In genomic region chr11:61832758-61833157, GRCh38 we compare ENCODE assay signal across 13 cellular contexts. TPM values are rescaled to one million over a fixed set of nuclear protein-coding genes. Genes with fewer than 3 reads are reported as not detected.
A peak's percentile ranks its signal among the peaks of the same experiment; 100 is the strongest.
DNase-seq lines count a peak whose midpoint lies in the region; ATAC-seq and TF ChIP-seq lines count a peak whose summit lies in the region.
"Had no signal": no experiment of that assay in that cellular context is flagged by ENCODE, and none has a peak within 500 bp of the region (broad histone marks: within the 10 kb centered on the region; RNA-seq: fewer than 3 reads in every experiment).

No MANE protein-coding gene starts in this region.

- DNase-seq in activated T-helper 1 cell treated with anti-CD3 and anti-CD28 coated beads, Interleukin-12 subunit alpha, Interleukin-12 subunit beta, Interleukin-2, Interleukin-4 antibody, amounts not matched to agents 30 ng/mL and 10 ng/mL and 1 ng/mL, durations not matched to agents 14 hours and 24 hours and 36 hours (ENCODE audit: low spot score), result no peak
- no peak for DNase-seq in natural killer cell treated with Interleukin-12 subunit alpha and Interleukin-12 subunit beta and Interleukin-15 and Interleukin-18, amount 100 ng/mL, for 72 hours (ENCODE audit: low spot score)
- DNase-seq in HK-2 (ENCODE audit: unreplicated experiment), result no peak
- no peak for DNase-seq in SW 1271 (lab: John Stamatoyannopoulos, UW)
- DNase-seq in kidney tubule cell (ENCODE audit: low spot score), result no peak
- DNase-seq: activated CD4-positive, alpha-beta T cell treated with anti-CD3 and anti-CD28 coated beads for 4 hours; central memory CD4-positive, alpha-beta T cell; retina had no signal

- peak overlapping the region; percentile 87 for H3K4me2 ChIP-seq in DOHH2 (ENCODE audit: low read length)
- peak overlapping the region; percentile 95 for H3K4me2 ChIP-seq in Loucy (ENCODE audit: low read depth, low read length, poor library complexity, severe bottlenecking)

- H3F3A ChIP-seq in DOHH2 (ENCODE audit: control insufficient read depth, insufficient read depth) (peaks cover 24% of the 10 kb centered on the region), Loucy (ENCODE audit: low read depth) (peaks cover 29% of the 10 kb centered on the region)

- no peaks in the 10 kb centered on the region for H3K27me3 Mint-ChIP-seq in activated T-helper 1 cell treated with anti-CD3 and anti-CD28 coated beads, Interleukin-12 subunit alpha, Interleukin-12 subunit beta, Interleukin-2, Interleukin-4 antibody, amounts not matched to agents 30 ng/mL and 10 ng/mL and 1 ng/mL, durations not matched to agents 14 hours and 24 hours and 36 hours (ENCODE audit: insufficient read depth)
- no peaks in the 10 kb centered on the region for H3K27me3 Mint-ChIP-seq in natural killer cell treated with Interleukin-12 subunit alpha and Interleukin-12 subunit beta and Interleukin-15 and Interleukin-18, amount 100 ng/mL, for 72 hours

- H3K4me3 Mint-ChIP-seq in activated T-helper 1 cell treated with anti-CD3 and anti-CD28 coated beads, Interleukin-12 subunit alpha, Interleukin-12 subunit beta, Interleukin-2, Interleukin-4 antibody, amounts not matched to agents 30 ng/mL and 10 ng/mL and 1 ng/mL, durations not matched to agents 14 hours and 24 hours and 36 hours, result peak overlapping the region; percentile 31
- no peak overlapping the region for H3K4me3 Mint-ChIP-seq in natural killer cell treated with Interleukin-12 subunit alpha and Interleukin-12 subunit beta and Interleukin-15 and Interleukin-18, amount 100 ng/mL, for 72 hours

- peak overlapping the region; percentile 84 for H3K4me3 ChIP-seq in DOHH2 (ENCODE audit: low read length)
- H3K4me3 ChIP-seq in Loucy (ENCODE audit: low read length, poor library complexity, severe bottlenecking), result peak overlapping the region; percentile 84

- intact Hi-C loops in activated T-helper 1 cell treated with anti-CD3 and anti-CD28 coated beads, Interleukin-12 subunit alpha, Interleukin-12 subunit beta, Interleukin-2, Interleukin-4 antibody, amounts not matched to agents 30 ng/mL and 10 ng/mL and 1 ng/mL, durations not matched to agents 14 hours and 24 hours and 36 hours (cut with micrococcal nuclease), result no loop called here

- H3K36me3 ChIP-seq in DOHH2 (ENCODE audit: control insufficient read depth, low read length), result peaks cover 93% of the 10 kb centered on the region
- peaks cover 5% of the 10 kb centered on the region; the same call in 1 of the 2 replicates for H3K36me3 ChIP-seq in Loucy (ENCODE audit: insufficient read depth, low read length)

- H3K9me2 ChIP-seq in DOHH2 (replicated peaks; ENCODE audit: control insufficient read depth, low read length), result no peaks in the 10 kb centered on the region
- H3K9me2 ChIP-seq in Loucy (replicated peaks; ENCODE audit: low read depth, low read length), result no peaks in the 10 kb centered on the region

- H3K36me3 Mint-ChIP-seq in activated T-helper 1 cell treated with anti-CD3 and anti-CD28 coated beads, Interleukin-12 subunit alpha, Interleukin-12 subunit beta, Interleukin-2, Interleukin-4 antibody, amounts not matched to agents 30 ng/mL and 10 ng/mL and 1 ng/mL, durations not matched to agents 14 hours and 24 hours and 36 hours (ENCODE audit: low read depth), result peaks cover 15% of the 10 kb centered on the region
- no peaks in the 10 kb centered on the region for H3K36me3 Mint-ChIP-seq in natural killer cell treated with Interleukin-12 subunit alpha and Interleukin-12 subunit beta and Interleukin-15 and Interleukin-18, amount 100 ng/mL, for 72 hours

- peaks cover 20% of the 10 kb centered on the region; the same call in 1 of the 2 replicates for H4K20me1 ChIP-seq in DOHH2 (ENCODE audit: control insufficient read depth, insufficient read depth, low read depth, low read length)
- H4K20me1 ChIP-seq in Loucy (ENCODE audit: insufficient read depth, low read length, poor library complexity, severe bottlenecking), result peaks cover 54% of the 10 kb centered on the region

- peaks cover 74% of the 10 kb centered on the region for H3K4me1 Mint-ChIP-seq in activated T-helper 1 cell treated with anti-CD3 and anti-CD28 coated beads, Interleukin-12 subunit alpha, Interleukin-12 subunit beta, Interleukin-2, Interleukin-4 antibody, amounts not matched to agents 30 ng/mL and 10 ng/mL and 1 ng/mL, durations not matched to agents 14 hours and 24 hours and 36 hours (ENCODE audit: low read depth)
- H3K4me1 Mint-ChIP-seq in natural killer cell treated with Interleukin-12 subunit alpha and Interleukin-12 subunit beta and Interleukin-15 and Interleukin-18, amount 100 ng/mL, for 72 hours (ENCODE audit: low read depth in 2 of 2), result peaks cover 44 to 57% of the 10 kb centered on the region in 2 donors

- H3K9ac ChIP-seq in Loucy (ENCODE audit: low read depth, low read length, poor library complexity, severe bottlenecking), result peak overlapping the region; percentile 96

- H3K27ac Mint-ChIP-seq in activated T-helper 1 cell treated with anti-CD3 and anti-CD28 coated beads, Interleukin-12 subunit alpha, Interleukin-12 subunit beta, Interleukin-2, Interleukin-4 antibody, amounts not matched to agents 30 ng/mL and 10 ng/mL and 1 ng/mL, durations not matched to agents 14 hours and 24 hours and 36 hours, result peak overlapping the region; percentile 96
- H3K27ac Mint-ChIP-seq in natural killer cell treated with Interleukin-12 subunit alpha and Interleukin-12 subunit beta and Interleukin-15 and Interleukin-18, amount 100 ng/mL, for 72 hours, result peak overlapping the region; percentile 92 to 93

- ATAC-seq in natural killer cell treated with Interleukin-12 subunit alpha and Interleukin-12 subunit beta and Interleukin-15 and Interleukin-18, amount 100 ng/mL, for 72 hours, result no peak
- no peak for ATAC-seq in HG03045 (IDR thresholded peaks at IDR 0.05; ENCODE audit: unreplicated experiment)
- ATAC-seq: esophagus mucosa, SK-N-SH treated with all-trans-retinoic acid at 6 μM for 48 hours had no signal

- H3K9me3 Mint-ChIP-seq in activated T-helper 1 cell treated with anti-CD3 and anti-CD28 coated beads, Interleukin-12 subunit alpha, Interleukin-12 subunit beta, Interleukin-2, Interleukin-4 antibody, amounts not matched to agents 30 ng/mL and 10 ng/mL and 1 ng/mL, durations not matched to agents 14 hours and 24 hours and 36 hours, result no peaks in the 10 kb centered on the region
- H3K9me3 Mint-ChIP-seq in natural killer cell treated with Interleukin-12 subunit alpha and Interleukin-12 subunit beta and Interleukin-15 and Interleukin-18, amount 100 ng/mL, for 72 hours, result no peaks in the 10 kb centered on the region

- H3K79me2 ChIP-seq in DOHH2 (ENCODE audit: control insufficient read depth, low read length), result peaks cover 98% of the 10 kb centered on the region
- peaks cover 91% of the 10 kb centered on the region for H3K79me2 ChIP-seq in Loucy (ENCODE audit: insufficient read depth, low read length)

- TF ChIP-seq CTCF in DOHH2 (IDR thresholded peaks at IDR 0.05; ENCODE audit: low read depth, low read length, poor library complexity, severe bottlenecking) (no peak), Loucy (conservative IDR thresholded peaks at IDR 0.05; ENCODE audit: low read length) (no peak)

- H2AFZ ChIP-seq in Loucy (ENCODE audit: low read length), result no peak overlapping the region

- H3K4me1 ChIP-seq in DOHH2 (ENCODE audit: control insufficient read depth, low read length) (peaks cover 63% of the 10 kb centered on the region), Loucy (ENCODE audit: insufficient read depth, low read length, poor library complexity, severe bottlenecking) (peaks cover 72% of the 10 kb centered on the region)

- peak overlapping the region; percentile 95 for H3K27ac ChIP-seq in DOHH2 (ENCODE audit: low read depth, low read length)

- no peaks in the 10 kb centered on the region for H3K27me3 ChIP-seq in DOHH2 (ENCODE audit: control insufficient read depth, low read length)
- H3K27me3 ChIP-seq in Loucy (ENCODE audit: insufficient read depth, low read length, poor library complexity, severe bottlenecking), result peaks cover 12% of the 10 kb centered on the region

- H3K9me3 ChIP-seq in DOHH2 (ENCODE audit: control insufficient read depth, insufficient read depth, low read length) (no peaks in the 10 kb centered on the region), Loucy (ENCODE audit: insufficient read depth, low read depth, low read length) (no peaks in the 10 kb centered on the region)

RNA-seq across cellular contexts. Expression of gene FADS2, which starts 4.7 kb away (rescaled TPM):
- 250 and 256 TPM in 2 replicates for total RNA-seq in activated T-helper 1 cell treated with anti-CD3 and anti-CD28 coated beads, Interleukin-12 subunit alpha, Interleukin-12 subunit beta, Interleukin-2, Interleukin-4 antibody, amounts not matched to agents 30 ng/mL and 10 ng/mL and 1 ng/mL, durations not matched to agents 14 hours and 24 hours and 36 hours
- total RNA-seq in natural killer cell treated with Interleukin-12 subunit alpha and Interleukin-12 subunit beta and Interleukin-15 and Interleukin-18, amount 100 ng/mL, for 72 hours, result 10 to 100 TPM; 69.1 to 90.1 TPM

RNA-seq across cellular contexts. Expression of gene FADS1, which starts 16.0 kb away (rescaled TPM):
- total RNA-seq in activated T-helper 1 cell treated with anti-CD3 and anti-CD28 coated beads, Interleukin-12 subunit alpha, Interleukin-12 subunit beta, Interleukin-2, Interleukin-4 antibody, amounts not matched to agents 30 ng/mL and 10 ng/mL and 1 ng/mL, durations not matched to agents 14 hours and 24 hours and 36 hours, result 92.3 and 97.7 TPM in 2 replicates
- 10 to 100 TPM; 50.4 to 56.5 TPM for total RNA-seq in natural killer cell treated with Interleukin-12 subunit alpha and Interleukin-12 subunit beta and Interleukin-15 and Interleukin-18, amount 100 ng/mL, for 72 hours

RNA-seq across cellular contexts. Expression of gene FEN1, which starts 40.0 kb away (rescaled TPM):
- total RNA-seq in activated T-helper 1 cell treated with anti-CD3 and anti-CD28 coated beads, Interleukin-12 subunit alpha, Interleukin-12 subunit beta, Interleukin-2, Interleukin-4 antibody, amounts not matched to agents 30 ng/mL and 10 ng/mL and 1 ng/mL, durations not matched to agents 14 hours and 24 hours and 36 hours, result 147 and 149 TPM in 2 replicates
- total RNA-seq in natural killer cell treated with Interleukin-12 subunit alpha and Interleukin-12 subunit beta and Interleukin-15 and Interleukin-18, amount 100 ng/mL, for 72 hours, result 100 to 1,000 TPM in 1 of 2 donors, 10 to 100 TPM in 1; 75.8 to 155 TPM

RNA-seq across cellular contexts. Expression of gene TMEM258, which starts 40.4 kb away (rescaled TPM):
- 164 and 166 TPM in 2 replicates for total RNA-seq in activated T-helper 1 cell treated with anti-CD3 and anti-CD28 coated beads, Interleukin-12 subunit alpha, Interleukin-12 subunit beta, Interleukin-2, Interleukin-4 antibody, amounts not matched to agents 30 ng/mL and 10 ng/mL and 1 ng/mL, durations not matched to agents 14 hours and 24 hours and 36 hours
- total RNA-seq in natural killer cell treated with Interleukin-12 subunit alpha and Interleukin-12 subunit beta and Interleukin-15 and Interleukin-18, amount 100 ng/mL, for 72 hours, result 100 to 1,000 TPM; 119 to 133 TPM

RNA-seq across cellular contexts. Expression of gene FADS3, which starts 58.6 kb away (rescaled TPM):
- 9.0 and 14.2 TPM in 2 replicates for total RNA-seq in activated T-helper 1 cell treated with anti-CD3 and anti-CD28 coated beads, Interleukin-12 subunit alpha, Interleukin-12 subunit beta, Interleukin-2, Interleukin-4 antibody, amounts not matched to agents 30 ng/mL and 10 ng/mL and 1 ng/mL, durations not matched to agents 14 hours and 24 hours and 36 hours
- 10 to 100 TPM; 13.2 to 14.0 TPM for total RNA-seq in natural killer cell treated with Interleukin-12 subunit alpha and Interleukin-12 subunit beta and Interleukin-15 and Interleukin-18, amount 100 ng/mL, for 72 hours
